10 cellular contexts compared by ENCODE assay signal in genomic region chr1:184743062-184743756, GRCh38. TPM values are rescaled to one million over a fixed set of nuclear protein-coding genes. Genes with fewer than 3 reads are reported as not detected.
A peak's percentile ranks its signal among the peaks of the same experiment; 100 is the strongest.
DNase-seq lines count a peak whose midpoint lies in the region; ATAC-seq and TF ChIP-seq lines count a peak whose summit lies in the region.
"Had no signal": no experiment of that assay in that cellular context is flagged by ENCODE, and none has a peak within 500 bp of the region (broad histone marks: within the 10 kb centered on the region; RNA-seq: fewer than 3 reads in every experiment).

No MANE protein-coding gene starts in this region.

- WGBS in esophagus squamous epithelium, 2 donors, result 50 to 68% methylated on average over 2 of the region's 2 CpGs
- WGBS in suprapubic skin, result 84% methylated on average over 2 of the region's 2 CpGs

- no peaks in the 10 kb centered on the region for H3K9me3 ChIP-seq in CD8-positive, alpha-beta memory T cell (ENCODE audit: low read length)
- H3K9me3 ChIP-seq in esophagus squamous epithelium, result no peaks in the 10 kb centered on the region
- H3K9me3 ChIP-seq in suprapubic skin, result no peaks in the 10 kb centered on the region

- peak overlapping the region; percentile 25 for H3K4me3 ChIP-seq in CD8-positive, alpha-beta memory T cell (ENCODE audit: low read length)
- H3K4me3 ChIP-seq in esophagus squamous epithelium (no peak overlapping the region), suprapubic skin (no peak overlapping the region)

- peaks cover 58 to 83% (median 80%) of the 10 kb centered on the region in 3 donors for H3K4me1 Mint-ChIP-seq in CD8-positive, alpha-beta memory T cell
- H3K4me1 Mint-ChIP-seq in CD14-positive monocyte, result peaks cover 35% of the 10 kb centered on the region

- POLR2A ChIA-PET in CD8-positive, alpha-beta memory T cell (lab: Charles Lee), result interaction anchor here (0.7 to 1.4 kb wide), 3 partner anchors 11 to 476 kb away, joined by 3 to 6 read pairs (median 6); partner anchors contain the start of gene EDEM3

- H3K27ac ChIP-seq in CD8-positive, alpha-beta memory T cell (ENCODE audit: low read depth, low read length), result no peak overlapping the region
- H3K27ac ChIP-seq in esophagus squamous epithelium, result no peak overlapping the region
- H3K27ac ChIP-seq in suprapubic skin, result no peak overlapping the region

- intact Hi-C loops in CD14-positive monocyte (cut with micrococcal nuclease) (no loop called here), esophagus squamous epithelium (cut with DNase I) (no loop called here)

- H3K9me3 Mint-ChIP-seq in CD8-positive, alpha-beta memory T cell, result no peaks in the 10 kb centered on the region
- H3K9me3 Mint-ChIP-seq in activated naive CD4-positive, alpha-beta T cell treated with anti-CD3 and anti-CD28 coated beads, Interleukin-2, amount 50 U/mL, for 72 hours, result no peaks in the 10 kb centered on the region
- no peaks in the 10 kb centered on the region for H3K9me3 Mint-ChIP-seq in CD14-positive monocyte

- H3K27ac Mint-ChIP-seq in CD8-positive, alpha-beta memory T cell, result peak overlapping the region; percentile 47 to 95 (median 89)
- H3K27ac Mint-ChIP-seq in activated naive CD4-positive, alpha-beta T cell treated with anti-CD3 and anti-CD28 coated beads, Interleukin-2, amount 50 U/mL, for 72 hours, result no peak overlapping the region
- peak overlapping the region in 1 of 7 donors; percentile 50 for H3K27ac Mint-ChIP-seq in CD14-positive monocyte

- TF ChIP-seq EP300 in suprapubic skin (IDR thresholded peaks at IDR 0.05), result no peak

- no peaks in the 10 kb centered on the region for H3K36me3 ChIP-seq in CD8-positive, alpha-beta memory T cell (ENCODE audit: insufficient read depth, low read length)
- H3K36me3 ChIP-seq in esophagus squamous epithelium, result peaks cover 0 to 4% (median 0%) of the 10 kb centered on the region in 3 donors
- H3K36me3 ChIP-seq in suprapubic skin, result no peaks in the 10 kb centered on the region

- peaks cover 0 to 15% (median 2%) of the 10 kb centered on the region in 3 donors for H3K36me3 Mint-ChIP-seq in CD8-positive, alpha-beta memory T cell
- H3K36me3 Mint-ChIP-seq in activated naive CD4-positive, alpha-beta T cell treated with anti-CD3 and anti-CD28 coated beads, Interleukin-2, amount 50 U/mL, for 72 hours, result peaks cover 0 to 4% of the 10 kb centered on the region in 2 donors
- H3K36me3 Mint-ChIP-seq in CD14-positive monocyte, result peaks cover 15 to 32% of the 10 kb centered on the region in 2 donors

- peaks cover 44% of the 10 kb centered on the region for H3K4me1 ChIP-seq in CD8-positive, alpha-beta memory T cell (ENCODE audit: insufficient read depth, low read length)
- peaks cover 0 to 19% (median 0%) of the 10 kb centered on the region in 3 donors for H3K4me1 ChIP-seq in esophagus squamous epithelium
- H3K4me1 ChIP-seq in suprapubic skin, result peaks cover 9% of the 10 kb centered on the region

- peak; percentile 48 for ATAC-seq in GM19372 (IDR thresholded peaks at IDR 0.05; ENCODE audit: low read depth, unreplicated experiment)
- peak; percentile 53 for ATAC-seq in HG03196 (IDR thresholded peaks at IDR 0.05; ENCODE audit: unreplicated experiment)
- peak; percentile 79 to 94 for ATAC-seq in activated naive CD4-positive, alpha-beta T cell treated with anti-CD3 and anti-CD28 coated beads, Interleukin-2, amount 50 U/mL, for 72 hours

- H3K27me3 ChIP-seq in CD8-positive, alpha-beta memory T cell (ENCODE audit: insufficient read depth, low read length, poor library complexity, severe bottlenecking), result no peaks in the 10 kb centered on the region
- H3K27me3 ChIP-seq in esophagus squamous epithelium, result no peaks in the 10 kb centered on the region
- H3K27me3 ChIP-seq in suprapubic skin, result no peaks in the 10 kb centered on the region

- TF ChIP-seq CTCF in CD14-positive monocyte (IDR thresholded peaks at IDR 0.05), result no peak
- no peak for TF ChIP-seq CTCF in esophagus squamous epithelium (IDR thresholded peaks at IDR 0.05)
- TF ChIP-seq CTCF in suprapubic skin (IDR thresholded peaks at IDR 0.05), result no peak

- DNase-seq in CD8-positive, alpha-beta memory T cell, result peak in 2 of 5 donors; percentile 72 to 76
- DNase-seq in activated naive CD4-positive, alpha-beta T cell treated with anti-CD3 and anti-CD28 coated beads, Interleukin-2, amount 50 U/mL, for 72 hours (ENCODE audit: low spot score in 2 of 2), result peak in 1 of 2 donors; percentile 7
- DNase-seq in CD14-positive monocyte (ENCODE audit: low spot score), result no peak
- DNase-seq in esophagus squamous epithelium (lab: John Stamatoyannopoulos, UW), result no peak
- no peak for DNase-seq in AG08396 (ENCODE audit: low spot score)
- DNase-seq in suprapubic skin (ENCODE audit: low spot score in 2 of 2), result no peak
- DNase-seq: anterior cingulate cortex, SIG-M5 had no signal

- CTCF ChIA-PET in CD8-positive, alpha-beta memory T cell (lab: Charles Lee), result interaction anchor here (1.4 kb wide), 1 partner anchor 11 kb away, joined by 5 read pairs; the partner anchor contains the start of gene EDEM3

- TF ChIP-seq POLR2A in esophagus squamous epithelium (IDR thresholded peaks at IDR 0.05), result no peak
- TF ChIP-seq POLR2A in suprapubic skin (IDR thresholded peaks at IDR 0.05), result no peak

- H3K4me3 Mint-ChIP-seq in CD8-positive, alpha-beta memory T cell, result peak overlapping the region in 6 of 7 donors; percentile 26 to 69 (median 44)
- no peak overlapping the region for H3K4me3 Mint-ChIP-seq in CD14-positive monocyte

- no peaks in the 10 kb centered on the region for H3K27me3 Mint-ChIP-seq in CD8-positive, alpha-beta memory T cell
- no peaks in the 10 kb centered on the region for H3K27me3 Mint-ChIP-seq in CD14-positive monocyte (ENCODE audit: low read depth in 3 of 3)

RNA-seq across cellular contexts. Expression of gene EDEM3, which starts 11.4 kb away (rescaled TPM):
- 10 to 100 TPM; 20.1 to 24.9 TPM for total RNA-seq in CD8-positive, alpha-beta memory T cell
- polyA plus RNA-seq in CD8-positive, alpha-beta memory T cell, result 12.1 TPM
- total RNA-seq in activated naive CD4-positive, alpha-beta T cell treated with anti-CD3 and anti-CD28 coated beads, Interleukin-2, amount 50 U/mL, for 72 hours, result 10 to 100 TPM; 11.8 to 12.7 TPM
- polyA plus RNA-seq in CD14-positive monocyte, result 10 to 100 TPM; 18.0 to 21.9 TPM
- total RNA-seq in esophagus squamous epithelium, result 10 to 100 TPM; 13.4 to 22.6 (median 20.9) TPM
- 10 to 100 TPM; 19.4 to 55.7 (median 28.7) TPM for total RNA-seq in suprapubic skin

Comparison
In these comparisons a context has a peak if more than half of its experiments do, and no peak if none do; other contexts are left out.
1. H3K27ac Mint-ChIP-seq: peak in CD8-positive, alpha-beta memory T cell (8 of 8); none in activated naive CD4-positive, alpha-beta T cell treated with anti-CD3 and anti-CD28 coated beads, Interleukin-2, amount 50 U/mL, for 72 hours (0 of 2).
2. H3K4me3 Mint-ChIP-seq: peak in CD8-positive, alpha-beta memory T cell (6 of 7); none in CD14-positive monocyte (0 of 2).
3. Peak in every context shown above with its lines, with median percentiles within 50 percentile points of each other: ATAC-seq.